24 cellular contexts compared by ENCODE assay signal in the genomic region with DNA sequence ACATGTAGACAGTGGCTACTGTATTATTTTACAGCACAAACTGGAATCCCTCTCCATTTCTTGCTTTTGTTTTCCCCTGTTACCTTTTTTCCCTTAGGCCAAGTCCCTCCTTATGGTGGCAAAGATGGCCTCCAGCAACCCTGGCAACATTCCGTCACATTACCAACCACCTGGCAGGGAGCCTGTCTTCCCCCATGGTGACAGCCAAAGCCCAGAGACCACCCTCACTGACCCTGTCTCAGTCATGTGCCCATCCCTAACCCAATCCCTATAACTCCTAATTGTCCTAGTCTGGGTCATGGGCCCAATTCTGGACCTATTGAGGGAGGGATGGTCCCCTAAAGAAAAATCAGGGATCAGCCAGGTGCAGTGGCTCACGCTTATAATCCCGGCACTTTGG.
"Had no signal": no experiment of that assay in that cellular context is flagged by ENCODE, and none has a peak within 500 bp of the region (broad histone marks: within the 10 kb centered on the region; RNA-seq: fewer than 3 reads in every experiment).

No MANE protein-coding gene starts in this region.

- H3K27ac ChIP-seq: brain microvascular endothelial cell, esophagus squamous epithelium, heart right ventricle, prostate gland, skin epidermis had no signal

- H3K4me3 ChIP-seq: esophagus squamous epithelium, heart right ventricle, prostate gland, skin epidermis, stomach had no signal

- H3K9me3 Mint-ChIP-seq: activated CD4-positive, alpha-beta memory T cell treated with anti-CD3 and anti-CD28 coated beads, Interleukin-2, amount 10 ng/mL, durations not matched to agents 7 days and 5 days; activated naive CD4-positive, alpha-beta T cell treated with anti-CD3 and anti-CD28 coated beads, Interleukin-2, amount 10 ng/mL, durations not matched to agents 7 days and 5 days; activated naive CD8-positive, alpha-beta T cell treated with anti-CD3 and anti-CD28 coated beads, Interleukin-2, amount 50 U/mL, for 24 hours; immature natural killer cell; mesothelial cell of epicardium; nephron had no signal

- H3K36me3 Mint-ChIP-seq: activated naive CD4-positive, alpha-beta T cell treated with anti-CD3 and anti-CD28 coated beads, Interleukin-2, amount 10 ng/mL, durations not matched to agents 7 days and 5 days; immature natural killer cell had no signal

- DNase-seq: activated CD4-positive, alpha-beta memory T cell treated with anti-CD3 and anti-CD28 coated beads, Interleukin-2, amount 10 ng/mL, durations not matched to agents 7 days and 5 days; activated CD4-positive, alpha-beta T cell treated with anti-CD3 and anti-CD28 coated beads for 48 hours; activated CD4-positive, CD25-positive, alpha-beta regulatory T cell; activated effector memory CD4-positive, alpha-beta T cell treated with Interleukin-2 at 50 U/mL for 16 hours; activated naive CD4-positive, alpha-beta T cell treated with anti-CD3 and anti-CD28 coated beads, Interleukin-2, amount 10 ng/mL, durations not matched to agents 7 days and 5 days; activated naive CD8-positive, alpha-beta T cell treated with anti-CD3 and anti-CD28 coated beads, Interleukin-2, amount 50 U/mL, for 24 hours; activated T-cell treated with anti-CD3 and anti-CD28 coated beads, Interleukin-2, amount 50 U/mL, for 48 hours; anterior cingulate cortex; brain microvascular endothelial cell; cortex of kidney; effector CD4-positive, alpha-beta T cell; esophagus squamous epithelium; heart right ventricle; immature natural killer cell; right cardiac atrium; stimulated activated CD4-positive, alpha-beta T cell treated with anti-CD3 and anti-CD28 coated beads, Interleukin-15, amount 100 ng/mL, for 24 hours; stimulated activated CD4-positive, alpha-beta T cell treated with anti-CD3 and anti-CD28 coated beads, Interleukin-2, amount 100 ng/mL, for 48 hours; stomach; T-helper 1 cell; T-helper 9 cell had no signal

- H3K27me3 Mint-ChIP-seq: activated CD4-positive, alpha-beta memory T cell treated with anti-CD3 and anti-CD28 coated beads, Interleukin-2, amount 10 ng/mL, durations not matched to agents 7 days and 5 days; activated naive CD8-positive, alpha-beta T cell treated with anti-CD3 and anti-CD28 coated beads, Interleukin-2, amount 50 U/mL, for 24 hours had no signal

- H3K4me1 Mint-ChIP-seq: activated CD4-positive, alpha-beta memory T cell treated with anti-CD3 and anti-CD28 coated beads, Interleukin-2, amount 10 ng/mL, durations not matched to agents 7 days and 5 days; activated naive CD4-positive, alpha-beta T cell treated with anti-CD3 and anti-CD28 coated beads, Interleukin-2, amount 10 ng/mL, durations not matched to agents 7 days and 5 days; activated naive CD8-positive, alpha-beta T cell treated with anti-CD3 and anti-CD28 coated beads, Interleukin-2, amount 50 U/mL, for 24 hours; immature natural killer cell had no signal

- ATAC-seq: activated naive CD8-positive, alpha-beta T cell treated with anti-CD3 and anti-CD28 coated beads, Interleukin-2, amount 50 U/mL, for 24 hours; heart right ventricle; right cardiac atrium had no signal

- H3K27me3 ChIP-seq: brain microvascular endothelial cell, esophagus squamous epithelium, heart right ventricle, stomach had no signal

- H3K4me1 ChIP-seq: prostate gland had no signal

- H3K4me3 Mint-ChIP-seq: activated CD4-positive, alpha-beta memory T cell treated with anti-CD3 and anti-CD28 coated beads, Interleukin-2, amount 10 ng/mL, durations not matched to agents 7 days and 5 days; activated naive CD4-positive, alpha-beta T cell treated with anti-CD3 and anti-CD28 coated beads, Interleukin-2, amount 10 ng/mL, durations not matched to agents 7 days and 5 days; activated naive CD8-positive, alpha-beta T cell treated with anti-CD3 and anti-CD28 coated beads, Interleukin-2, amount 50 U/mL, for 24 hours; immature natural killer cell; mesothelial cell of epicardium; nephron had no signal

- H3K36me3 ChIP-seq: brain microvascular endothelial cell, esophagus squamous epithelium, heart right ventricle, prostate gland, stomach had no signal

- H3K9me3 ChIP-seq: esophagus squamous epithelium, heart right ventricle, prostate gland, stomach had no signal

- H3K27ac Mint-ChIP-seq: activated CD4-positive, alpha-beta memory T cell treated with anti-CD3 and anti-CD28 coated beads, Interleukin-2, amount 10 ng/mL, durations not matched to agents 7 days and 5 days; activated naive CD4-positive, alpha-beta T cell treated with anti-CD3 and anti-CD28 coated beads, Interleukin-2, amount 10 ng/mL, durations not matched to agents 7 days and 5 days; activated naive CD8-positive, alpha-beta T cell treated with anti-CD3 and anti-CD28 coated beads, Interleukin-2, amount 50 U/mL, for 24 hours; immature natural killer cell had no signal
